Comparison of ENCODE assay signal across 11 cellular contexts in the genomic region with DNA sequence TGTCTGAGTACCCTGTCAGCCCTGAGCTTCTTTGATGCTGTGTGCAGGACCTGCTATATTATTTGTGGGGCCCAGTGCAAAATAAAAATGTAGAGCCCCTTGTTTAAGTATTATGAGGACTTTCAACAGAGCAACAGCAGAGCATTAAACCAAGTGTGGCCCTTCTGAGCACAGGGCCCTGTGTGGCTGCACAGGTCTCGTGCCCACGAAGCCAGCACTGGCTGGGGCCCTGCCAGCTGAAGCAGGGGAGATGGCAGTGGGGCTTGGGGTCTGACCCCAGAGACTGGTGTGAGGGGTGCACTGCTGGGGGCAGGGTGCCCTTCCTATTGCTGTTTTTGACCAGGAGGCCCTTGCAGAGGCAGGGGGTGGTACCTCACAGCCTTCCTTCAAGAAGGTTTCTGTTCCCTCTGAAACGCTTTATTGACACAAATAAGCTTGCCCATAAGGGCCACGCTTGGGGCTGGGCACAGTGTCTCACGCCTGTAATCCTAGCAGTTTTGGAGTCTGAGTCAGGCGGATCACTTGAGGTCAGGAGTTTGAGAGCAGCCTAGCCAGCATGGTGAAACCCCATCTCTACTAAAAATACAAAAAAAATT. TPM values are rescaled to one million over a fixed set of nuclear protein-coding genes. Genes with fewer than 3 reads are reported as not detected.
DNase-seq lines count a peak whose midpoint lies in the region; ATAC-seq and TF ChIP-seq lines count a peak whose summit lies in the region.
"Had no signal": no experiment of that assay in that cellular context is flagged by ENCODE, and none has a peak within 500 bp of the region (broad histone marks: within the 10 kb centered on the region; RNA-seq: fewer than 3 reads in every experiment).

No MANE protein-coding gene starts in this region.

- no peaks in the 10 kb centered on the region for H3K9me3 ChIP-seq in ascending aorta
- no peaks in the 10 kb centered on the region for H3K9me3 ChIP-seq in neural progenitor cell (ENCODE audit: low read depth)
- H3K9me3 ChIP-seq: left ventricle myocardium inferior had no signal

- H3K4me1 ChIP-seq in ascending aorta = peaks cover 11 to 14% of the 10 kb centered on the region in 2 donors
- peaks cover 36% of the 10 kb centered on the region for H3K4me1 ChIP-seq in neural progenitor cell

- no peaks in the 10 kb centered on the region for H3K36me3 ChIP-seq in ascending aorta
- no peaks in the 10 kb centered on the region for H3K36me3 ChIP-seq in neural progenitor cell
- H3K36me3 ChIP-seq: left ventricle myocardium inferior had no signal

- H3K27ac ChIP-seq in ascending aorta = peak overlapping the region in 1 of 2 donors; percentile 59
- H3K27ac ChIP-seq in neural progenitor cell = no peak overlapping the region
- H3K27ac ChIP-seq: left ventricle myocardium inferior had no signal

- intact Hi-C loops in ascending aorta (cut with DNase I) = no loop called here

- DNase-seq in GM04503 (ENCODE audit: low read depth) (peak; percentile 61), M059J (ENCODE audit: low read depth) (peak; percentile 87), ascending aorta (ENCODE audit: low spot score in 2 of 2) (peak; percentile 55 to 78), neural progenitor cell (ENCODE audit: low spot score) (no peak), KG1 (lab: John Stamatoyannopoulos, UW) (no peak), putamen (ENCODE audit: low spot score) (no peak)
- no peak for DNase-seq in activated effector memory CD4-positive, alpha-beta T cell treated with anti-CD3 and anti-CD28 coated beads, Interleukin-2, amount 50 U/mL, for 16 hours
- DNase-seq: activated CD4-positive, alpha-beta T cell treated with anti-CD3 and anti-CD28 coated beads for 4 hours; left ventricle myocardium inferior; NCI-H774 had no signal

- H3K36me3 Mint-ChIP-seq in neural progenitor cell = no peaks in the 10 kb centered on the region

- H4K20me1 ChIP-seq in neural progenitor cell (ENCODE audit: low read depth) = no peaks in the 10 kb centered on the region

- H3K27me3 ChIP-seq in ascending aorta (no peaks in the 10 kb centered on the region), neural progenitor cell (peaks cover 6% of the 10 kb centered on the region)

- H3K4me3 Mint-ChIP-seq in neural progenitor cell = no peak overlapping the region

- peaks cover 14% of the 10 kb centered on the region for H3F3A ChIP-seq in neural progenitor cell (ENCODE audit: low read depth)

- H3K9ac ChIP-seq in neural progenitor cell = no peak overlapping the region

- peak overlapping the region; percentile 67 for H3K4me2 ChIP-seq in neural progenitor cell

- H3K27ac Mint-ChIP-seq in neural progenitor cell = no peak overlapping the region

- no peaks in the 10 kb centered on the region for H3K79me2 ChIP-seq in neural progenitor cell (ENCODE audit: low read depth)

- no peaks in the 10 kb centered on the region for H3K9me3 Mint-ChIP-seq in neural progenitor cell

- H3K27me3 Mint-ChIP-seq in neural progenitor cell (ENCODE audit: insufficient read depth, low read depth) = peaks cover 15% of the 10 kb centered on the region

- no peak overlapping the region for H2AFZ ChIP-seq in neural progenitor cell (replicated peaks)

- no peak for ATAC-seq in HG03571 (IDR thresholded peaks at IDR 0.05; ENCODE audit: unreplicated experiment)

- H3K4me3 ChIP-seq in ascending aorta = no peak overlapping the region
- H3K4me3 ChIP-seq in neural progenitor cell = no peak overlapping the region
- H3K4me3 ChIP-seq: left ventricle myocardium inferior had no signal

- TF ChIP-seq CTCF in ascending aorta (IDR thresholded peaks at IDR 0.05) (no peak), neural progenitor cell (IDR thresholded peaks at IDR 0.05) (no peak)

- H3K4me1 Mint-ChIP-seq in neural progenitor cell = peaks cover 53% of the 10 kb centered on the region

RNA-seq across cellular contexts. Expression of gene SEMA4A, which starts 2.2 kb away (rescaled TPM):
- total RNA-seq in M059J (2014; rRNA removed; shearing (Covaris generic)) = 0.37 and 1.3 TPM in 2 replicates
- total RNA-seq in ascending aorta = 0.64 TPM
- 0.69 and 1.8 TPM in 2 replicates for total RNA-seq in neural progenitor cell (ENCODE audit: low replicate concordance)

RNA-seq across cellular contexts. Expression of gene LMNA, which starts 36.7 kb away (rescaled TPM):
- 396 and 698 TPM in 2 replicates for total RNA-seq in M059J (2014; rRNA removed; shearing (Covaris generic))
- total RNA-seq in ascending aorta (783 TPM), neural progenitor cell (ENCODE audit: low replicate concordance) (20.5 and 35.8 TPM in 2 replicates)

RNA-seq across cellular contexts. Expression of gene SLC25A44, which starts 42.7 kb away (rescaled TPM):
- 18.5 and 25.8 TPM in 2 replicates for total RNA-seq in M059J (2014; rRNA removed; shearing (Covaris generic))
- 13.5 TPM for total RNA-seq in ascending aorta
- total RNA-seq in neural progenitor cell (ENCODE audit: low replicate concordance) = 4.6 and 9.4 TPM in 2 replicates

Comparison
In these comparisons a context has a peak if more than half of its experiments do, and no peak if none do; other contexts are left out.
1. DNase-seq: peak in GM04503 (single experiment), M059J (single experiment) and ascending aorta (2 of 2); none in neural progenitor cell (single experiment), activated effector memory CD4-positive, alpha-beta T cell treated with anti-CD3 and anti-CD28 coated beads, Interleukin-2, amount 50 U/mL, for 16 hours (single experiment), KG1 (single experiment) and putamen (single experiment).
2. RNA of gene LMNA, which starts 36.7 kb away (total RNA-seq): 783 TPM in ascending aorta (single experiment) and 396 to 698 TPM in M059J; 20.5 to 35.8 TPM in neural progenitor cell; every median in the first group is over 10 times any median in the second.